23 cellular contexts compared by ENCODE assay signal in the genomic region with DNA sequence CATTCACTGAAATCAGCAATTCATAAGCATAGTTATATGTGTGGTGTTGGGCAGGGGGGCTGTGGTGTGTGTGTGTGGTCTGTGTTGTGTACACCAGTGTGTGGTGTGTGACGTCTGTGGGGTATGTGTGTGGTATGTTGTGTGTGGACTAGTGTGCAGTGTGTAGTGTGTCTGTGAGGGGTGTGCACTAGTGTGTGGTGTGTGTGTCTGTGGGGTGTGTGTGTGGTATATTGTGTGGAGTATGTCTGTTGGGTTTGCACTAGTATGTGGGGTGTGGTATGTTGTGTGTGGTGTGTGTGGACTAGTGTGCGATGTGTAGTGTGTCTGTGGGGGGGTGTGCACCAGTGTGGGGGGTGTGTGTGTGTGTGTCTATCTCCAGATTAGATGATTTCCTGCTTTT. TPM values are rescaled to one million over a fixed set of nuclear protein-coding genes. Genes with fewer than 3 reads are reported as not detected.
DNase-seq lines count a peak whose midpoint lies in the region; ATAC-seq, FAIRE-seq and TF ChIP-seq lines count a peak whose summit lies in the region.
"Had no signal": no experiment of that assay in that cellular context is flagged by ENCODE, and none has a peak within 500 bp of the region (broad histone marks: within the 10 kb centered on the region; RNA-seq: fewer than 3 reads in every experiment).

No MANE protein-coding gene starts in this region.

- intact Hi-C loops in activated naive CD4-positive, alpha-beta T cell treated with anti-CD3 and anti-CD28 coated beads for 36 hours (cut with micrococcal nuclease) = loop anchor here (2.0 to 5.0 kb wide), 2 partner anchors 161 to 210 kb away; no protein-coding TSS in a partner anchor
- intact Hi-C loops in GM12878 (cut with micrococcal nuclease; ENCODE audit: unreplicated experiment) = loop anchor here (5.0 kb wide), 1 partner anchor 160 kb away; no protein-coding TSS in a partner anchor
- intact Hi-C loops in naive thymus-derived CD4-positive, alpha-beta T cell (cut with micrococcal nuclease) = loop anchor here (2.0 to 5.0 kb wide), 3 partner anchors 85 to 180 kb away; no protein-coding TSS in a partner anchor

- H3K79me2 ChIP-seq in H9 (ENCODE audit: insufficient read depth, low read length) = no peaks in the 10 kb centered on the region
- no peaks in the 10 kb centered on the region for H3K79me2 ChIP-seq in GM12878 (ENCODE audit: control insufficient read depth, insufficient read depth, low read length)

- H3K4me3 Mint-ChIP-seq in activated naive CD4-positive, alpha-beta T cell treated with anti-CD3 and anti-CD28 coated beads for 36 hours = no peak overlapping the region
- H3K4me3 Mint-ChIP-seq in H9 = peak overlapping the region in 1 of 2 experiments; percentile 39; a peak in 3 of 5 replicates
- H3K4me3 Mint-ChIP-seq in naive thymus-derived CD4-positive, alpha-beta T cell = peak overlapping the region in 4 of 10 donors; percentile 5 to 74 (median 50)
- H3K4me3 Mint-ChIP-seq: activated B cell treated with CpG ODN at 0.5 μM for 24 hours; nephron progenitor cell; stimulated activated naive B cell treated with anti-CD40 and anti-IgM and Interleukin-4, amounts not matched to agents 10 μg/mL and 1 μg/mL and 100 μg/mL, for 72 hours had no signal

- H3K18ac ChIP-seq in H9 (ENCODE audit: insufficient read length, low read depth, low read length) = no peak overlapping the region

- no peaks in the 10 kb centered on the region for H3K27me3 ChIP-seq in H9 (ENCODE audit: insufficient read depth, low read length)
- 0 out of 4 replicates have a peak, but pooled peaks cover 0 to 8% of the 10 kb centered on the region in 2 experiments for H3K27me3 ChIP-seq in GM12878 (replicated peaks in 1 of 2; ENCODE audit: control insufficient read depth in 2 of 2, insufficient read depth in 2 of 2, low read length in 1 of 2)
- H3K27me3 ChIP-seq in naive thymus-derived CD4-positive, alpha-beta T cell (ENCODE audit: control insufficient read depth in 2 of 2, insufficient read depth in 2 of 2, low read length in 2 of 2) = no peaks in the 10 kb centered on the region
- H3K27me3 ChIP-seq in effector memory CD4-positive, alpha-beta T cell (replicated peaks; ENCODE audit: control insufficient read depth, insufficient read depth, low read length, poor library complexity, severe bottlenecking) = no peaks in the 10 kb centered on the region
- H3K27me3 ChIP-seq: MG63, vagina had no signal

- no peak for FAIRE-seq in GM12878 (lab: Jason Lieb, UNC)
- FAIRE-seq: islet of Langerhans had no signal

- H3K9me3 Mint-ChIP-seq in activated naive CD4-positive, alpha-beta T cell treated with anti-CD3 and anti-CD28 coated beads for 36 hours = no peaks in the 10 kb centered on the region
- peaks cover 0 to 3% of the 10 kb centered on the region in 2 experiments; a peak in 2 of 5 replicates for H3K9me3 Mint-ChIP-seq in H9
- H3K9me3 Mint-ChIP-seq in naive thymus-derived CD4-positive, alpha-beta T cell = peaks cover 0 to 4% (median 0%) of the 10 kb centered on the region in 11 donors
- H3K9me3 Mint-ChIP-seq: activated B cell treated with CpG ODN at 0.5 μM for 24 hours; nephron progenitor cell; stimulated activated naive B cell treated with anti-CD40 and anti-IgM and Interleukin-4, amounts not matched to agents 10 μg/mL and 1 μg/mL and 100 μg/mL, for 72 hours had no signal

- no TSS peak for BruUV-seq in GM12878 (replicated peaks; lab: Mats Ljungman, UMichigan)

- ATAC-seq in GM12878 (no peak), HG02798 (IDR thresholded peaks at IDR 0.05; ENCODE audit: poor library complexity, unreplicated experiment) (no peak)
- no peak for ATAC-seq in naive thymus-derived CD4-positive, alpha-beta T cell

- TF ChIP-seq CTCF in H9 (conservative IDR thresholded peaks at IDR 0.05) (no peak), GM12878 (IDR thresholded peaks at IDR 0.05 in 2 of 3, conservative IDR thresholded peaks at IDR 0.05 in 1 of 3; ENCODE audit: control insufficient read depth in 2 of 3, extremely low read depth in 1 of 3, insufficient read depth in 1 of 3, low read depth in 3 of 3, low read length in 3 of 3) (no peak)

- H3K27me3 Mint-ChIP-seq in activated naive CD4-positive, alpha-beta T cell treated with anti-CD3 and anti-CD28 coated beads for 36 hours (ENCODE audit: low read depth) = no peaks in the 10 kb centered on the region
- no peaks in the 10 kb centered on the region; the same call in 1 of the 2 replicates for H3K27me3 Mint-ChIP-seq in H9 (ENCODE audit: low read depth)
- H3K27me3 Mint-ChIP-seq in naive thymus-derived CD4-positive, alpha-beta T cell = peaks cover 0 to 32% (median 4%) of the 10 kb centered on the region in 5 donors

- no peak overlapping the region for H4K91ac ChIP-seq in H9 (ENCODE audit: insufficient read length, low read depth, low read length)

- H4K5ac ChIP-seq in H9 (ENCODE audit: insufficient read length, low read depth, low read length) = no peak overlapping the region

- POLR2A ChIA-PET in GM12878 (lab: Charles Lee) = interaction anchor here (0.7 kb wide), 1 partner anchor 149 kb away, joined by 3 read pairs; no protein-coding TSS in a partner anchor
- POLR2A ChIA-PET in naive thymus-derived CD4-positive, alpha-beta T cell (lab: Charles Lee) = interaction anchor here (1.1 to 1.8 kb wide), 3 partner anchors 65 to 117 kb away, joined by 4 to 6 read pairs (median 4); no protein-coding TSS in a partner anchor

- H3K14ac ChIP-seq in H9 (ENCODE audit: insufficient read depth, low read length) = no peak overlapping the region

- H3T11ph ChIP-seq in H9 (ENCODE audit: low read length) = no peak overlapping the region

- no peak for DNase-seq in activated naive CD4-positive, alpha-beta T cell treated with anti-CD3 and anti-CD28 coated beads for 36 hours
- no peak for DNase-seq in activated naive CD4-positive, alpha-beta T cell treated with Interleukin-2 at 50 U/mL for 16 hours
- DNase-seq in H9 (no peak), GM12878 (ENCODE audit: low read depth, low spot score) (no peak)
- DNase-seq in naive thymus-derived CD4-positive, alpha-beta T cell = no peak
- no peak for DNase-seq in effector memory CD4-positive, alpha-beta T cell
- DNase-seq in activated CD8-positive, alpha-beta memory T cell treated with anti-CD3 and anti-CD28 coated beads, Interleukin-2, amount 50 U/mL, for 4 hours = no peak
- DNase-seq: activated B cell treated with CpG ODN at 0.5 μM for 24 hours; activated CD8-positive, alpha-beta memory T cell treated with anti-CD3 and anti-CD28 coated beads, Interleukin-2, amount 50 U/mL, for 48 hours; cerebellar nuclear complex; MG63; SHP77 treated with DMSO at 0.1 percent for 48 hours; sigmoid colon; stimulated activated naive B cell treated with anti-CD40 and anti-IgM and Interleukin-4, amounts not matched to agents 10 μg/mL and 1 μg/mL and 100 μg/mL, for 72 hours had no signal

- no peak for TF ChIP-seq RAD21 in GM12878 (IDR thresholded peaks at IDR 0.05; ENCODE audit: insufficient read depth, low read depth, low read length)

- H3K9ac ChIP-seq in H9 (ENCODE audit: extremely low read depth, insufficient read length, low read length) (no peak overlapping the region), GM12878 (ENCODE audit: control insufficient read depth, insufficient read depth, low read length) (no peak overlapping the region)

- no peak overlapping the region for H3K4me3 ChIP-seq in GM12878
- no peak overlapping the region for H3K4me3 ChIP-seq in naive thymus-derived CD4-positive, alpha-beta T cell (ENCODE audit: low read length)
- H3K4me3 ChIP-seq in effector memory CD4-positive, alpha-beta T cell (ENCODE audit: insufficient read depth, low read depth, low read length, poor library complexity, severe bottlenecking) = no peak overlapping the region
- H3K4me3 ChIP-seq: lower lobe of right lung, MG63, sigmoid colon, vagina had no signal

- no peak overlapping the region for H2BK15ac ChIP-seq in H9 (ENCODE audit: low read depth, low read length)

- H3K56ac ChIP-seq in H9 (ENCODE audit: insufficient read length, low read depth, low read length) = no peak overlapping the region

- H2BK120ac ChIP-seq in H9 (ENCODE audit: low read depth, low read length, poor library complexity, severe bottlenecking) = no peak overlapping the region

- H3K23ac ChIP-seq in H9 (ENCODE audit: insufficient read length, low read depth, low read length) = no peak overlapping the region

- H3K4me1 ChIP-seq in H9 (ENCODE audit: insufficient read depth, low read length) (peaks cover 16% of the 10 kb centered on the region; the same call in 1 of the 2 replicates), GM12878 (ENCODE audit: control insufficient read depth, insufficient read depth, low read length) (peaks cover 6% of the 10 kb centered on the region)
- peaks cover 17 to 33% of the 10 kb centered on the region in 2 donors for H3K4me1 ChIP-seq in naive thymus-derived CD4-positive, alpha-beta T cell (ENCODE audit: control insufficient read depth in 2 of 2, insufficient read depth in 2 of 2, low read length in 2 of 2)
- peaks cover 30% of the 10 kb centered on the region for H3K4me1 ChIP-seq in effector memory CD4-positive, alpha-beta T cell (ENCODE audit: control insufficient read depth, insufficient read depth, low read length, poor library complexity, severe bottlenecking)

- CTCF ChIA-PET in activated naive CD4-positive, alpha-beta T cell treated with anti-CD3 and anti-CD28 coated beads for 36 hours (lab: Charles Lee) = interaction anchor here (0.6 to 1.1 kb wide), 4 partner anchors 60 to 496 kb away, joined by 3 read pairs; no protein-coding TSS in a partner anchor
- CTCF ChIA-PET in GM12878 (lab: Yijun Ruan, JAX) = interaction anchor here (0.8 to 2.0 kb wide), 3 partner anchors 85 to 503 kb away, joined by 3 to 5 read pairs (median 3); no protein-coding TSS in a partner anchor
- CTCF ChIA-PET in naive thymus-derived CD4-positive, alpha-beta T cell (lab: Charles Lee) = interaction anchor here (0.6 to 2.1 kb wide), 3 partner anchors 114 to 486 kb away, joined by 3 to 15 read pairs (median 11); no protein-coding TSS in a partner anchor

- no peak overlapping the region for H2AK5ac ChIP-seq in H9 (ENCODE audit: insufficient read length, low read length)

- H2BK12ac ChIP-seq in H9 (ENCODE audit: insufficient read length, low read depth, low read length) = no peak overlapping the region

- WGBS in H9 (ENCODE audit: extremely low coverage, insufficient read length, low lambda C conversion rate) = no CpG with 5 or more reads among the region's 2 CpGs
- WGBS in GM12878 (ENCODE audit: insufficient coverage, insufficient replicate concordance, low lambda C conversion rate, missing lambda C conversion rate) = 13% methylated on average over 2 of the region's 2 CpGs

- no peak overlapping the region for H3K27ac ChIP-seq in H9 (ENCODE audit: insufficient read length, low read depth, low read length)
- H3K27ac ChIP-seq in GM12878 (ENCODE audit: control insufficient read depth, insufficient read depth) = no peak overlapping the region
- H3K27ac ChIP-seq in naive thymus-derived CD4-positive, alpha-beta T cell (ENCODE audit: low read depth, low read length) = no peak overlapping the region
- H3K27ac ChIP-seq in effector memory CD4-positive, alpha-beta T cell (ENCODE audit: insufficient read depth, low read length, poor library complexity, severe bottlenecking) = no peak overlapping the region
- H3K27ac ChIP-seq: lower lobe of right lung, sigmoid colon, vagina had no signal

- no peak overlapping the region for H4K8ac ChIP-seq in H9 (replicated peaks; ENCODE audit: insufficient read length, low read depth, low read length)

- no peak overlapping the region for H2BK5ac ChIP-seq in H9 (ENCODE audit: insufficient read length, low read length)

- no peaks in the 10 kb centered on the region for H3K23me2 ChIP-seq in H9 (ENCODE audit: insufficient read length, low read depth, low read length, poor library complexity, severe bottlenecking)

- H3K9me3 ChIP-seq in H9 (ENCODE audit: control insufficient read depth, low read depth, low read length) = no peaks in the 10 kb centered on the region
- H3K9me3 ChIP-seq in GM12878 (replicated peaks; ENCODE audit: control insufficient read depth, insufficient read depth, low read length) = no peaks in the 10 kb centered on the region
- no peaks in the 10 kb centered on the region for H3K9me3 ChIP-seq in naive thymus-derived CD4-positive, alpha-beta T cell (ENCODE audit: control insufficient read depth in 2 of 3, low read length in 3 of 3)
- H3K9me3 ChIP-seq in effector memory CD4-positive, alpha-beta T cell (ENCODE audit: control insufficient read depth, low read length) = no peaks in the 10 kb centered on the region
- H3K9me3 ChIP-seq: lower lobe of right lung, MG63, sigmoid colon, vagina had no signal

- no peak overlapping the region for H3K4ac ChIP-seq in H9 (ENCODE audit: low read depth, low read length)

- TF ChIP-seq EP300 in GM12878 (IDR thresholded peaks at IDR 0.05; ENCODE audit: borderline replicate concordance in 1 of 2, control insufficient read depth in 1 of 2, low read depth in 2 of 2, low read length in 2 of 2) = no peak

- H4K20me1 ChIP-seq in H9 (ENCODE audit: control insufficient read depth, insufficient read depth, insufficient read length) (no peaks in the 10 kb centered on the region), GM12878 (ENCODE audit: control insufficient read depth, insufficient read depth) (no peaks in the 10 kb centered on the region)

- H3K36me3 ChIP-seq in GM12878 (ENCODE audit: control insufficient read depth in 2 of 2, insufficient read depth in 2 of 2, low read length in 1 of 2) = no peaks in the 10 kb centered on the region
- H3K36me3 ChIP-seq in naive thymus-derived CD4-positive, alpha-beta T cell (ENCODE audit: control insufficient read depth in 2 of 3, insufficient read depth in 3 of 3, low read length in 3 of 3) = no peaks in the 10 kb centered on the region
- H3K36me3 ChIP-seq in effector memory CD4-positive, alpha-beta T cell (ENCODE audit: control insufficient read depth, insufficient read depth, low read length) = no peaks in the 10 kb centered on the region
- H3K36me3 ChIP-seq: lower lobe of right lung, MG63, sigmoid colon, vagina had no signal

- H3K4me1 Mint-ChIP-seq in activated naive CD4-positive, alpha-beta T cell treated with anti-CD3 and anti-CD28 coated beads for 36 hours (ENCODE audit: low read depth) = peaks cover 46% of the 10 kb centered on the region
- peaks cover 54 to 56% of the 10 kb centered on the region in 2 experiments for H3K4me1 Mint-ChIP-seq in H9
- peaks cover 31 to 43% (median 39%) of the 10 kb centered on the region in 7 donors for H3K4me1 Mint-ChIP-seq in naive thymus-derived CD4-positive, alpha-beta T cell

- SMC1A ChIA-PET in GM12878 (lab: Charles Lee; ENCODE audit: uncharacterized antibody, unreplicated experiment) = no interaction called here

- in situ Hi-C loops in GM12878 (cut with MboI) = no loop called here

- H3K79me1 ChIP-seq in H9 (ENCODE audit: insufficient read depth, low read depth, low read length, poor library complexity, severe bottlenecking) = no peaks in the 10 kb centered on the region

- H2BK20ac ChIP-seq in H9 (ENCODE audit: low read depth, low read length, poor library complexity, severe bottlenecking) = no peak overlapping the region

- RAD21 ChIA-PET in GM12878 (lab: Charles Lee; ENCODE audit: unreplicated experiment) = no interaction called here

- peak overlapping the region; percentile 30 for H3K27ac Mint-ChIP-seq in activated naive CD4-positive, alpha-beta T cell treated with anti-CD3 and anti-CD28 coated beads for 36 hours
- H3K27ac Mint-ChIP-seq in H9 = peak overlapping the region in 2 of 3 experiments; percentile 1 to 10; a peak in 2 of 7 replicates
- peak overlapping the region in 5 of 9 donors; percentile 3 to 95 (median 87) for H3K27ac Mint-ChIP-seq in naive thymus-derived CD4-positive, alpha-beta T cell
- H3K27ac Mint-ChIP-seq: activated B cell treated with CpG ODN at 0.5 μM for 24 hours; nephron progenitor cell; stimulated activated naive B cell treated with anti-CD40 and anti-IgM and Interleukin-4, amounts not matched to agents 10 μg/mL and 1 μg/mL and 100 μg/mL, for 72 hours had no signal

- no peak for TF ChIP-seq POLR2A in GM12878 (IDR thresholded peaks at IDR 0.05; ENCODE audit: low read depth, low read length)

- H2AFZ ChIP-seq in H9 (ENCODE audit: low read length) = no peak overlapping the region
- no peak overlapping the region for H2AFZ ChIP-seq in GM12878 (ENCODE audit: control insufficient read depth, low read depth, low read length)

- H3K36me3 Mint-ChIP-seq in activated naive CD4-positive, alpha-beta T cell treated with anti-CD3 and anti-CD28 coated beads for 36 hours (ENCODE audit: low read depth) = no peaks in the 10 kb centered on the region
- H3K36me3 Mint-ChIP-seq in H9 (ENCODE audit: insufficient read depth in 1 of 3, low read depth in 3 of 3) = no peaks in the 10 kb centered on the region
- peaks cover 0 to 2% (median 0%) of the 10 kb centered on the region in 5 donors for H3K36me3 Mint-ChIP-seq in naive thymus-derived CD4-positive, alpha-beta T cell

- H3K4me2 ChIP-seq in H9 (ENCODE audit: insufficient read depth, insufficient read length, low read length) (no peak overlapping the region), GM12878 (ENCODE audit: control insufficient read depth, insufficient read depth) (no peak overlapping the region)

RNA-seq across cellular contexts. Expression of gene CDC16, which starts 7.2 kb away (rescaled TPM):
- total RNA-seq in activated naive CD4-positive, alpha-beta T cell treated with anti-CD3 and anti-CD28 coated beads for 36 hours = 10 to 100 TPM; 67.2 to 69.5 TPM
- total RNA-seq in H9 (2021) (86.9 and 91.9 TPM in 2 replicates), GM12878 (2014; rRNA removed) (19.8 and 24.2 TPM in 2 replicates), GM12878 (2014; rRNA removed; fragmentation: Illumina TruSeq; extraction: Trizol) (33.0 and 36.5 TPM in 2 replicates), GM12878 (2021) (45.7 and 45.9 TPM in 2 replicates)
- 257 and 266 TPM in 2 replicates for total RNA-seq in GM12878 (2013; cell fraction: nucleolus; rRNA removed)
- polyA plus RNA-seq in GM12878 (2011; ENCODE audit: low read depth) = 27.6 TPM
- polyA plus RNA-seq in GM12878 (2011; rRNA removed) (92.9 and 118 TPM in 2 replicates), GM12878 (2014; fragmentation: Illumina TruSeq; extraction: Trizol) (56.1 and 65.6 TPM in 2 replicates), GM12878 (2014; fragmentation: Nextera tagmentation; extraction: Ambion mirVana) (10 to 100 TPM; 15.4 to 29.6 TPM), GM12878 (2014; rRNA removed) (44.8 and 53.6 TPM in 2 replicates), GM12878 (2016; fragmentation: Nextera tagmentation; extraction: Ambion mirVana) (10 to 100 TPM; 27.6 to 29.7 TPM)
- 34.9 and 36.9 TPM in 2 replicates for polyA plus RNA-seq in GM12878 (2011; cell fraction: cytosol; rRNA removed)
- polyA plus RNA-seq in GM12878 (2011; cell fraction: nucleus; rRNA removed) = 163 and 232 TPM in 2 replicates
- 36.2 and 53.9 TPM in 2 replicates for polyA plus RNA-seq in GM12878 (2012)
- polyA minus RNA-seq in GM12878 (2011; rRNA and poly(A)+ RNA removed) = 52.7 and 75.2 TPM in 2 replicates
- polyA minus RNA-seq in GM12878 (2011; cell fraction: cytosol; rRNA and poly(A)+ RNA removed) = 15.9 and 17.6 TPM in 2 replicates
- 69.9 and 85.2 TPM in 2 replicates for polyA minus RNA-seq in GM12878 (2011; cell fraction: nucleus; rRNA and poly(A)+ RNA removed)
- total RNA-seq in naive thymus-derived CD4-positive, alpha-beta T cell = 100 to 1,000 TPM in 2 of 5 experiments, 10 to 100 TPM in 3; 66.0 to 108 (median 88.7) TPM
- 10 to 100 TPM; 20.1 to 20.9 TPM for polyA plus RNA-seq in naive thymus-derived CD4-positive, alpha-beta T cell

RNA-seq across cellular contexts. Expression of gene CFAP97D2, which starts 48.5 kb away (rescaled TPM):
- total RNA-seq in activated naive CD4-positive, alpha-beta T cell treated with anti-CD3 and anti-CD28 coated beads for 36 hours = under 1 TPM in 1 of 2 experiments, not detected in 1; 0.17 TPM
- total RNA-seq in H9 (2021) = not detected in 2 replicates
- not detected in 2 replicates for total RNA-seq in GM12878 (2013; cell fraction: nucleolus; rRNA removed)
- not detected in 2 replicates for total RNA-seq in GM12878 (2014; rRNA removed)
- total RNA-seq in GM12878 (2014; rRNA removed; fragmentation: Illumina TruSeq; extraction: Trizol) = not detected in 2 replicates
- total RNA-seq in GM12878 (2021) = not detected in 2 replicates
- not detected for polyA plus RNA-seq in GM12878 (2011; ENCODE audit: low read depth)
- not detected in 2 replicates for polyA plus RNA-seq in GM12878 (2011; rRNA removed)
- polyA plus RNA-seq in GM12878 (2011; cell fraction: cytosol; rRNA removed) = not detected in 2 replicates
- not detected in 2 replicates for polyA plus RNA-seq in GM12878 (2011; cell fraction: nucleus; rRNA removed)
- polyA plus RNA-seq in GM12878 (2012) = not detected in 2 replicates
- not detected in 2 replicates for polyA plus RNA-seq in GM12878 (2014; fragmentation: Illumina TruSeq; extraction: Trizol)
- not detected for polyA plus RNA-seq in GM12878 (2014; fragmentation: Nextera tagmentation; extraction: Ambion mirVana)
- not detected in 2 replicates for polyA plus RNA-seq in GM12878 (2014; rRNA removed)
- polyA plus RNA-seq in GM12878 (2016; fragmentation: Nextera tagmentation; extraction: Ambion mirVana) = not detected
- polyA minus RNA-seq in GM12878 (2011; rRNA and poly(A)+ RNA removed) = not detected in 2 replicates
- polyA minus RNA-seq in GM12878 (2011; cell fraction: cytosol; rRNA and poly(A)+ RNA removed) = not detected in 2 replicates
- polyA minus RNA-seq in GM12878 (2011; cell fraction: nucleus; rRNA and poly(A)+ RNA removed) = not detected in 2 replicates
- 1 to 10 TPM in 1 of 5 experiments, under 1 TPM in 1, not detected in 3; 0.27 to 1.1 TPM for total RNA-seq in naive thymus-derived CD4-positive, alpha-beta T cell
- polyA plus RNA-seq in naive thymus-derived CD4-positive, alpha-beta T cell = under 1 TPM in 1 of 2 donors, not detected in 1; 0.33 TPM
- total RNA-seq: A172, activated B cell treated with CpG ODN at 0.5 μM for 24 hours, H4, mucosa of gallbladder, sigmoid colon, temporal lobe, vagina had no signal

RNA-seq across cellular contexts. Expression of gene UPF3A, which starts 53.9 kb away (rescaled TPM):
- 10 to 100 TPM; 36.9 to 38.7 TPM for total RNA-seq in activated naive CD4-positive, alpha-beta T cell treated with anti-CD3 and anti-CD28 coated beads for 36 hours
- total RNA-seq in H9 (2021) = 81.8 and 85.0 TPM in 2 replicates
- 73.1 and 73.8 TPM in 2 replicates for total RNA-seq in GM12878 (2013; cell fraction: nucleolus; rRNA removed)
- 35.1 and 38.2 TPM in 2 replicates for total RNA-seq in GM12878 (2014; rRNA removed)
- 43.5 TPM in 2 replicates for total RNA-seq in GM12878 (2014; rRNA removed; fragmentation: Illumina TruSeq; extraction: Trizol)
- total RNA-seq in GM12878 (2021) = 40.0 and 42.6 TPM in 2 replicates
- polyA plus RNA-seq in GM12878 (2011; ENCODE audit: low read depth) = 36.7 TPM
- polyA plus RNA-seq in GM12878 (2011; rRNA removed) = 43.1 and 56.7 TPM in 2 replicates
- 26.0 and 30.5 TPM in 2 replicates for polyA plus RNA-seq in GM12878 (2011; cell fraction: cytosol; rRNA removed)
- 50.5 and 71.9 TPM in 2 replicates for polyA plus RNA-seq in GM12878 (2011; cell fraction: nucleus; rRNA removed)
- 43.3 and 48.8 TPM in 2 replicates for polyA plus RNA-seq in GM12878 (2012)
- polyA plus RNA-seq in GM12878 (2014; fragmentation: Illumina TruSeq; extraction: Trizol) = 61.5 and 66.9 TPM in 2 replicates
- polyA plus RNA-seq in GM12878 (2014; fragmentation: Nextera tagmentation; extraction: Ambion mirVana) = 10 to 100 TPM; 18.6 to 34.4 TPM
- 47.7 and 58.6 TPM in 2 replicates for polyA plus RNA-seq in GM12878 (2014; rRNA removed)
- polyA plus RNA-seq in GM12878 (2016; fragmentation: Nextera tagmentation; extraction: Ambion mirVana) = 10 to 100 TPM; 46.4 to 51.8 TPM
- 12.1 and 12.2 TPM in 2 replicates for polyA minus RNA-seq in GM12878 (2011; rRNA and poly(A)+ RNA removed)
- 6.5 TPM in 2 replicates for polyA minus RNA-seq in GM12878 (2011; cell fraction: cytosol; rRNA and poly(A)+ RNA removed)
- polyA minus RNA-seq in GM12878 (2011; cell fraction: nucleus; rRNA and poly(A)+ RNA removed) = 15.5 and 27.9 TPM in 2 replicates
- 10 to 100 TPM; 30.1 to 88.7 (median 62.9) TPM for total RNA-seq in naive thymus-derived CD4-positive, alpha-beta T cell
- polyA plus RNA-seq in naive thymus-derived CD4-positive, alpha-beta T cell = 10 to 100 TPM; 12.3 to 24.4 TPM

Comparison
In these comparisons a context has a peak if more than half of its experiments do, and no peak if none do; other contexts are left out.
1. H3K27ac Mint-ChIP-seq: peak in every context shown above with its lines; median percentile 87 in naive thymus-derived CD4-positive, alpha-beta T cell; 30 in activated naive CD4-positive, alpha-beta T cell treated with anti-CD3 and anti-CD28 coated beads for 36 hours; 6 in H9.